In the genomic region with DNA sequence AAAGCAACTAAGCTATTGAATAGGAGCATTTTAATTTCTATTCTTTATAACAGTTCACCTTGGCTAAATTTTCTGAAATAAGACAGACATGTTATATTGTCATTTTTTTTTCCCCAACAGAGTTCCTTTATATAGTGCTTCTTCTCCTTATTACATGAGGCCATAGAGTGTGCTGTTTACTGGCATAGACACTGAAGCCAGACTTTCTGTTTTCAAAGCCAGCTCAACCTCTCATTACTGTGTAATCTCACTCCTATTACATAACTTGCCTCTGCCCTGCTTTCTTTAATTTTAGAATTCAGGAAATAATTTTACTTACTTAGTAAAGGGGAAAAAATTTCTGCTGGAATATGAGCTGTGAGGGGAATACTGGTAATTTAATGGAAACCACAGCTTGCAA, we compare ENCODE assay signal across 22 cellular contexts.
"Had no signal": no experiment of that assay in that cellular context is flagged by ENCODE, and none has a peak within 500 bp of the region (broad histone marks: within the 10 kb centered on the region; RNA-seq: fewer than 3 reads in every experiment).

No MANE protein-coding gene starts in this region.

- DNase-seq: hypothalamus; immature natural killer cell; kidney; left colon; left ventricle myocardium inferior; mesendoderm; midbrain; mucosa of descending colon; naive thymus-derived CD4-positive, alpha-beta T cell; ovary; stimulated activated CD4-positive, alpha-beta T cell treated with anti-CD3 and anti-CD28 coated beads, Interleukin-12 subunit alpha, Interleukin-12 subunit beta, amount 100 ng/mL, for 4 hours; stimulated activated CD4-positive, alpha-beta T cell treated with anti-CD3 and anti-CD28 coated beads, Interleukin-15, amount 100 ng/mL, for 24 hours; stimulated activated CD4-positive, alpha-beta T cell treated with anti-CD3 and anti-CD28 coated beads, Interleukin-2, amount 100 ng/mL, for 24 hours; stimulated activated CD4-positive, alpha-beta T cell treated with anti-CD3 and anti-CD28 coated beads, Interleukin-4, amount 100 ng/mL, for 1 hour; stimulated activated naive B cell treated with anti-CD40 and anti-IgM and Interleukin-4, amounts not matched to agents 10 μg/mL and 1 μg/mL and 100 μg/mL, for 72 hours; stimulated activated naive CD8-positive, alpha-beta T cell treated with anti-CD3 and anti-CD28 coated beads, Interleukin-15, Interleukin-2, amounts not matched to agents 100 U/mL and 50 U/mL, for 24 hours; stomach; tibial artery; trophoblast cell; upper lobe of right lung had no signal

- H3K4me1 Mint-ChIP-seq: immature natural killer cell; naive thymus-derived CD4-positive, alpha-beta T cell; stimulated activated naive B cell treated with anti-CD40 and anti-IgM and Interleukin-4, amounts not matched to agents 10 μg/mL and 1 μg/mL and 100 μg/mL, for 72 hours had no signal

- H3K27me3 Mint-ChIP-seq: naive thymus-derived CD4-positive, alpha-beta T cell; natural killer cell treated with Interleukin-12 subunit alpha and Interleukin-12 subunit beta and Interleukin-15 and Interleukin-18, amount 100 ng/mL, for 72 hours; progenitor cell of endocrine pancreas; stimulated activated naive B cell treated with anti-CD40 and anti-IgM and Interleukin-4, amounts not matched to agents 10 μg/mL and 1 μg/mL and 100 μg/mL, for 72 hours had no signal

- H3K4me3 Mint-ChIP-seq: immature natural killer cell; naive thymus-derived CD4-positive, alpha-beta T cell; natural killer cell treated with Interleukin-12 subunit alpha and Interleukin-12 subunit beta and Interleukin-15 and Interleukin-18, amount 100 ng/mL, for 72 hours; stimulated activated naive B cell treated with anti-CD40 and anti-IgM and Interleukin-4, amounts not matched to agents 10 μg/mL and 1 μg/mL and 100 μg/mL, for 72 hours had no signal

- H3K36me3 Mint-ChIP-seq: naive thymus-derived CD4-positive, alpha-beta T cell; natural killer cell treated with Interleukin-12 subunit alpha and Interleukin-12 subunit beta and Interleukin-15 and Interleukin-18, amount 100 ng/mL, for 72 hours; stimulated activated naive B cell treated with anti-CD40 and anti-IgM and Interleukin-4, amounts not matched to agents 10 μg/mL and 1 μg/mL and 100 μg/mL, for 72 hours had no signal

- H3K27ac Mint-ChIP-seq: immature natural killer cell; naive thymus-derived CD4-positive, alpha-beta T cell; natural killer cell treated with Interleukin-12 subunit alpha and Interleukin-12 subunit beta and Interleukin-15 and Interleukin-18, amount 100 ng/mL, for 72 hours; progenitor cell of endocrine pancreas; stimulated activated naive B cell treated with anti-CD40 and anti-IgM and Interleukin-4, amounts not matched to agents 10 μg/mL and 1 μg/mL and 100 μg/mL, for 72 hours had no signal
